Comparison of ENCODE assay signal across 9 cellular contexts in genomic region chr2:9951522-9952285, GRCh38. TPM values are rescaled to one million over a fixed set of nuclear protein-coding genes. Genes with fewer than 3 reads are reported as not detected.
DNase-seq lines count a peak whose midpoint lies in the region; ATAC-seq, FAIRE-seq and TF ChIP-seq lines count a peak whose summit lies in the region.
"Had no signal": no experiment of that assay in that cellular context is flagged by ENCODE, and none has a peak within 500 bp of the region (broad histone marks: within the 10 kb centered on the region; RNA-seq: fewer than 3 reads in every experiment).

A gene with protein sequence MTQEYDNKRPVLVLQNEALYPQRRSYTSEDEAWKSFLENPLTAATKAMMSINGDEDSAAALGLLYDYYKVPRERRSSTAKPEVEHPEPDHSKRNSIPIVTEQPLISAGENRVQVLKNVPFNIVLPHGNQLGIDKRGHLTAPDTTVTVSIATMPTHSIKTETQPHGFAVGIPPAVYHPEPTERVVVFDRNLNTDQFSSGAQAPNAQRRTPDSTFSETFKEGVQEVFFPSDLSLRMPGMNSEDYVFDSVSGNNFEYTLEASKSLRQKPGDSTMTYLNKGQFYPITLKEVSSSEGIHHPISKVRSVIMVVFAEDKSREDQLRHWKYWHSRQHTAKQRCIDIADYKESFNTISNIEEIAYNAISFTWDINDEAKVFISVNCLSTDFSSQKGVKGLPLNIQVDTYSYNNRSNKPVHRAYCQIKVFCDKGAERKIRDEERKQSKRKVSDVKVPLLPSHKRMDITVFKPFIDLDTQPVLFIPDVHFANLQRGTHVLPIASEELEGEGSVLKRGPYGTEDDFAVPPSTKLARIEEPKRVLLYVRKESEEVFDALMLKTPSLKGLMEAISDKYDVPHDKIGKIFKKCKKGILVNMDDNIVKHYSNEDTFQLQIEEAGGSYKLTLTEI (plus strand): TSS chr2:9951693. CDS start chr2:9951834, 141 bp downstream.

- no peak within 1 kb of the TSS for H3K4ac ChIP-seq in H1 (replicated peaks; ENCODE audit: insufficient read length, low read depth, low read length)
- no peak within 1 kb of the TSS for H3K4ac ChIP-seq in mesenchymal stem cell (ENCODE audit: low read depth in 1 of 2, low read length in 2 of 2)

- no peak for TF ChIP-seq CTCF in CD8-positive, alpha-beta T cell (IDR thresholded peaks at IDR 0.05)
- no peak for TF ChIP-seq CTCF in H1 (IDR thresholded peaks at IDR 0.05; ENCODE audit: control extremely low read depth in 1 of 3, insufficient read depth in 1 of 3, low read depth in 1 of 3, low read length in 3 of 3)

- POLR2A ChIA-PET in CD8-positive, alpha-beta T cell (lab: Charles Lee), result no interaction called here
- POLR2A ChIA-PET in H1 (lab: Charles Lee; ENCODE audit: partially characterized antibody), result interaction anchor here (1.7 kb wide), 1 partner anchor 95 kb away, joined by 4 read pairs; no protein-coding TSS in a partner anchor

- H3K23ac ChIP-seq in H1 (ENCODE audit: insufficient read length), result no peak within 1 kb of the TSS
- H3K23ac ChIP-seq in mesenchymal stem cell (ENCODE audit: low read length in 2 of 2), result peak within 1 kb of the TSS in 1 of 2 experiments; percentile 83

- H3K27me3 ChIP-seq in CD8-positive, alpha-beta T cell (ENCODE audit: insufficient read depth, low read length), result peaks cover 8% of the 10 kb centered on the region
- peaks cover 8 to 36% (median 31%) of the 10 kb centered on the region in 4 experiments for H3K27me3 ChIP-seq in H1 (replicated peaks in 1 of 4; ENCODE audit: control insufficient read depth in 3 of 4, extremely low read depth in 1 of 4, insufficient read depth in 3 of 4, low read length in 3 of 4)
- H3K27me3 ChIP-seq in mesenchymal stem cell (ENCODE audit: control insufficient read depth in 1 of 2, insufficient read depth in 1 of 2, low read length in 2 of 2), result peaks cover 9 to 11% of the 10 kb centered on the region in 2 experiments

- H4K8ac ChIP-seq in H1 (ENCODE audit: extremely low read depth, insufficient read depth, low read length) (peak within 1 kb of the TSS; percentile 39), mesenchymal stem cell (ENCODE audit: low read length) (peak within 1 kb of the TSS; percentile 19)

- TF ChIP-seq RAD21 in H1 (IDR thresholded peaks at IDR 0.05 in 1 of 2, conservative IDR thresholded peaks at IDR 0.05 in 1 of 2; ENCODE audit: low read depth in 2 of 2, low read length in 2 of 2), result no peak

- no peaks in the 10 kb centered on the region for H3K9me3 ChIP-seq in CD8-positive, alpha-beta T cell (ENCODE audit: low read length)
- H3K9me3 ChIP-seq in H1 (ENCODE audit: insufficient read depth in 2 of 2, low read depth in 1 of 2, low read length in 1 of 2), result no peaks in the 10 kb centered on the region
- H3K9me3 ChIP-seq in mesenchymal stem cell (ENCODE audit: control insufficient read depth, low read length), result no peaks in the 10 kb centered on the region

- no peaks in the 10 kb centered on the region for H3K36me3 ChIP-seq in CD8-positive, alpha-beta T cell (ENCODE audit: insufficient read depth, low read length)
- H3K36me3 ChIP-seq in H1 (ENCODE audit: control insufficient read depth in 2 of 4, insufficient read depth in 4 of 4, low read length in 3 of 4), result no peaks in the 10 kb centered on the region
- H3K36me3 ChIP-seq in mesenchymal stem cell (ENCODE audit: control insufficient read depth in 1 of 2, insufficient read depth in 2 of 2, low read depth in 1 of 2, low read length in 2 of 2), result no peaks in the 10 kb centered on the region

- peak within 1 kb of the TSS; percentile 41 for H3K27ac Mint-ChIP-seq in CD8-positive, alpha-beta T cell

- H3K4me1 Mint-ChIP-seq in CD8-positive, alpha-beta T cell (ENCODE audit: low read depth), result peaks cover 6% of the 10 kb centered on the region

- H2BK12ac ChIP-seq in H1 (ENCODE audit: low read depth, low read length) (no peak within 1 kb of the TSS), mesenchymal stem cell (ENCODE audit: low read length in 2 of 2) (peak within 1 kb of the TSS in 1 of 2 experiments; percentile 42)

- H2BK120ac ChIP-seq in H1 (replicated peaks; ENCODE audit: low read depth, low read length) (no peak within 1 kb of the TSS), mesenchymal stem cell (ENCODE audit: low read depth, low read length) (no peak within 1 kb of the TSS)

- TF ChIP-seq POLR2A in H1 (IDR thresholded peaks at IDR 0.05; ENCODE audit: control extremely low read depth in 1 of 2, low read depth in 2 of 2, low read length in 2 of 2), result no peak

- DNase-seq in CD8-positive, alpha-beta T cell, result peak; percentile 77 to 92 (median 88)
- DNase-seq in HT-29 (ENCODE audit: low spot score), result peak; percentile 93
- DNase-seq in NOMO-1 (lab: John Stamatoyannopoulos, UW; ENCODE audit: unreplicated experiment in 2 of 2), result peak; percentile 71 to 92
- DNase-seq in activated CD8-positive, alpha-beta memory T cell treated with anti-CD3 and anti-CD28 coated beads for 48 hours (ENCODE audit: low read depth in 2 of 3, low spot score in 2 of 3), result peak; percentile 68 to 85 (median 69)
- DNase-seq in H1 (ENCODE audit: low read depth in 1 of 2, low spot score in 2 of 2), result peak; percentile 46 to 93
- peak; percentile 89 for DNase-seq in mesenchymal stem cell
- DNase-seq in stimulated activated CD8-positive, alpha-beta memory T cell treated with anti-CD3 and anti-CD28 coated beads, Interleukin-12 subunit alpha, Interleukin-12 subunit beta, amount 100 ng/mL, for 1 hour (ENCODE audit: low read depth), result peak; percentile 82

- no peaks in the 10 kb centered on the region for H3K79me2 ChIP-seq in H1 (ENCODE audit: control insufficient read depth in 1 of 2, insufficient read depth in 2 of 2, low read length in 2 of 2)

- H3K36me3 Mint-ChIP-seq in CD8-positive, alpha-beta T cell, result no peaks in the 10 kb centered on the region

- H4K91ac ChIP-seq in H1 (replicated peaks; ENCODE audit: insufficient read length, low read length), result no peak within 1 kb of the TSS
- no peak within 1 kb of the TSS for H4K91ac ChIP-seq in mesenchymal stem cell (ENCODE audit: low read length)

- ATAC-seq in CD8-positive, alpha-beta T cell, result peak; percentile 94
- peak; percentile 93 for ATAC-seq in GM21381 (IDR thresholded peaks at IDR 0.05; ENCODE audit: unreplicated experiment)

- peaks cover 0 to 2% of the 10 kb centered on the region in 2 experiments for H4K20me1 ChIP-seq in H1 (replicated peaks in 1 of 2; ENCODE audit: control insufficient read depth in 1 of 2, insufficient read depth in 2 of 2, low read length in 2 of 2)

- peak within 1 kb of the TSS; percentile 49 for H2AFZ ChIP-seq in H1 (ENCODE audit: low read length)
- peak within 1 kb of the TSS; percentile 79 for H2AFZ ChIP-seq in mesenchymal stem cell (ENCODE audit: low read depth, low read length)

- H3K23me2 ChIP-seq in H1 (ENCODE audit: low read depth, low read length), result peaks cover 11% of the 10 kb centered on the region; the same call in 1 of the 2 replicates

- peaks cover 40% of the 10 kb centered on the region for H3K27me3 Mint-ChIP-seq in CD8-positive, alpha-beta T cell (ENCODE audit: low read depth)

- WGBS in H1 (ENCODE audit: extremely low coverage in 1 of 2, insufficient coverage in 1 of 2, insufficient read length in 1 of 2, insufficient replicate concordance in 2 of 2, low coverage in 1 of 2, low lambda C conversion rate in 2 of 2, missing lambda C conversion rate in 1 of 2), 2 experiments, result 1% methylated on average over 19 of the region's 111 CpGs; no CpG with 5 or more reads in 1 of the 2 experiments
- WGBS in mesenchymal stem cell, result 1% methylated on average over 67 of the region's 111 CpGs

- intact Hi-C loops in CD8-positive, alpha-beta T cell (cut with DNase I, micrococcal nuclease), result loop anchor here (1.0 to 10.0 kb wide), 7 partner anchors 92 to 1203 kb away; partner anchors contain the start of genes RRM2 (in 2 of the 2), TAF1B (in 2 of the 2), KLF11 (in 1 of the 2) and ODC1 (in 1 of the 2)

- H3K18ac ChIP-seq in H1 (ENCODE audit: extremely low read depth, low read length) (no peak within 1 kb of the TSS), mesenchymal stem cell (ENCODE audit: low read depth in 1 of 2, low read length in 2 of 2) (peak within 1 kb of the TSS; percentile 55 to 85)

- peak within 1 kb of the TSS; percentile 62 to 91 for H3K4me2 ChIP-seq in H1 (ENCODE audit: insufficient read depth in 1 of 2, low read depth in 2 of 2, low read length in 2 of 2)
- H3K4me2 ChIP-seq in mesenchymal stem cell (ENCODE audit: low read length, poor library complexity, severe bottlenecking), result peak within 1 kb of the TSS; percentile 96

- no peaks in the 10 kb centered on the region for H3K9me3 Mint-ChIP-seq in CD8-positive, alpha-beta T cell

- H2BK5ac ChIP-seq in H1 (ENCODE audit: low read depth, low read length) (no peak within 1 kb of the TSS), mesenchymal stem cell (ENCODE audit: low read depth, low read length, poor library complexity, severe bottlenecking) (no peak within 1 kb of the TSS)

- peaks cover 11% of the 10 kb centered on the region for H3K4me1 ChIP-seq in CD8-positive, alpha-beta T cell (ENCODE audit: insufficient read depth, low read length)
- no peaks in the 10 kb centered on the region for H3K4me1 ChIP-seq in H1 (replicated peaks in 1 of 4; ENCODE audit: control insufficient read depth in 3 of 4, insufficient read depth in 4 of 4, low read length in 3 of 4)
- H3K4me1 ChIP-seq in mesenchymal stem cell (ENCODE audit: control insufficient read depth, insufficient read depth, low read depth, low read length), result peaks cover 9% of the 10 kb centered on the region

- H2BK20ac ChIP-seq in H1 (ENCODE audit: low read length), result no peak within 1 kb of the TSS

- H2AK5ac ChIP-seq in H1 (ENCODE audit: low read depth, low read length) (no peak within 1 kb of the TSS), mesenchymal stem cell (ENCODE audit: low read length, severe bottlenecking) (no peak within 1 kb of the TSS)

- H3K56ac ChIP-seq in H1 (replicated peaks; ENCODE audit: insufficient read length, low read depth, low read length), result no peak within 1 kb of the TSS

- CTCF ChIA-PET in CD8-positive, alpha-beta T cell (lab: Charles Lee), result interaction anchor here (1.5 kb wide), 1 partner anchor 33 kb away, joined by 4 read pairs; no protein-coding TSS in a partner anchor
- CTCF ChIA-PET in H1 (lab: Charles Lee; ENCODE audit: partially characterized antibody), result interaction anchor here (1.1 to 1.2 kb wide), 2 partner anchors 103 to 137 kb away, joined by 3 to 4 read pairs; no protein-coding TSS in a partner anchor

- no peak within 1 kb of the TSS for H3K27ac ChIP-seq in CD8-positive, alpha-beta T cell (ENCODE audit: low read depth, low read length)
- no peak within 1 kb of the TSS for H3K27ac ChIP-seq in H1 (ENCODE audit: low read depth, low read length)
- H3K27ac ChIP-seq in mesenchymal stem cell (ENCODE audit: low read length, poor library complexity, severe bottlenecking), result no peak within 1 kb of the TSS

- peak within 1 kb of the TSS; percentile 84 for H3K4me3 Mint-ChIP-seq in CD8-positive, alpha-beta T cell

- H3K4me3 ChIP-seq in CD8-positive, alpha-beta T cell (ENCODE audit: low read depth, low read length), result peak within 1 kb of the TSS; percentile 58
- H3K4me3 ChIP-seq in H1 (ENCODE audit: extremely low read depth in 1 of 4, insufficient read depth in 2 of 4, low read depth in 3 of 4, low read length in 4 of 4) (peak within 1 kb of the TSS; percentile 55 to 82 (median 66)), mesenchymal stem cell (ENCODE audit: insufficient read depth in 1 of 2, low read depth in 1 of 2, low read length in 2 of 2) (peak within 1 kb of the TSS; percentile 75 to 79)

- H3K9ac ChIP-seq in H1 (replicated peaks in 1 of 4; ENCODE audit: extremely low read depth in 1 of 4, low read depth in 3 of 4, low read length in 3 of 4) (no peak within 1 kb of the TSS), mesenchymal stem cell (ENCODE audit: low read length) (peak within 1 kb of the TSS; percentile 43)

- no peak for TF ChIP-seq EP300 in H1 (IDR thresholded peaks at IDR 0.05; ENCODE audit: borderline replicate concordance in 1 of 2, low read depth in 2 of 2, low read length in 2 of 2)

- H4K5ac ChIP-seq in H1 (ENCODE audit: insufficient read length, low read depth, low read length), result no peak within 1 kb of the TSS

- no peak within 1 kb of the TSS for H3K14ac ChIP-seq in H1 (ENCODE audit: insufficient read length)
- H3K14ac ChIP-seq in mesenchymal stem cell (ENCODE audit: low read length in 2 of 2), result no peak within 1 kb of the TSS

- H2BK15ac ChIP-seq in H1 (ENCODE audit: low read length) (no peak within 1 kb of the TSS), mesenchymal stem cell (ENCODE audit: low read depth, poor library complexity, severe bottlenecking) (no peak within 1 kb of the TSS)

- H3K79me1 ChIP-seq in H1 (ENCODE audit: low read depth, low read length) (no peaks in the 10 kb centered on the region), mesenchymal stem cell (replicated peaks; ENCODE audit: low read length, poor library complexity, severe bottlenecking) (no peaks in the 10 kb centered on the region)

- FAIRE-seq in H1 (lab: Jason Lieb, UNC), result no peak
- FAIRE-seq: TTC549 had no signal

RNA-seq across cellular contexts. Expression of the gene that starts here (rescaled TPM):
- total RNA-seq in CD8-positive, alpha-beta T cell, result under 1 TPM; 0.76 to 0.86 TPM
- 5.5 and 8.7 TPM in 2 replicates for total RNA-seq in HT-29 (2014; rRNA removed; shearing (Covaris generic))
- 2.8 and 3.6 TPM in 2 replicates for total RNA-seq in H1 (2021; fragmentation: NEBNext Ultra II Directional; extraction: Animal tissue kit (Norgen Biotek cat#: 25700))
- 1.3 and 1.6 TPM in 2 replicates for polyA plus RNA-seq in H1 (2011; rRNA removed)
- polyA plus RNA-seq in H1 (2011; cell fraction: cytosol; rRNA removed), result 2.1 TPM
- polyA plus RNA-seq in H1 (2011; cell fraction: nucleus; rRNA removed), result 4.1 TPM
- polyA plus RNA-seq in H1 (2012, experiment 1 of 2), result 1.9 to 3.2 TPM (median 2.5 TPM) in 4 replicates
- 0.34 TPM for polyA plus RNA-seq in H1 (2012, experiment 2 of 2)
- polyA plus RNA-seq in H1 (2013, experiment 1 of 2), result 1.7 TPM
- polyA plus RNA-seq in H1 (2013, experiment 2 of 2), result 1.9 TPM
- polyA minus RNA-seq in H1 (2011; rRNA and poly(A)+ RNA removed), result 8.0 and 8.7 TPM in 2 replicates
- polyA minus RNA-seq in H1 (2011; cell fraction: cytosol; rRNA and poly(A)+ RNA removed), result 5.2 TPM
- 8.1 TPM for polyA minus RNA-seq in H1 (2011; cell fraction: nucleus; rRNA and poly(A)+ RNA removed)
- 0.18 TPM for polyA plus RNA-seq in mesenchymal stem cell (2013, experiment 1 of 2)
- 0.16 TPM for polyA plus RNA-seq in mesenchymal stem cell (2013, experiment 2 of 2)

Comparison
In these comparisons a context has a peak if more than half of its experiments do, and no peak if none do; other contexts are left out.
1. Peak in DNase-seq, ATAC-seq and H3K4me3 ChIP-seq in CD8-positive, alpha-beta T cell; RNA of the gene not detected or under 1 TPM.